In the genomic region with DNA sequence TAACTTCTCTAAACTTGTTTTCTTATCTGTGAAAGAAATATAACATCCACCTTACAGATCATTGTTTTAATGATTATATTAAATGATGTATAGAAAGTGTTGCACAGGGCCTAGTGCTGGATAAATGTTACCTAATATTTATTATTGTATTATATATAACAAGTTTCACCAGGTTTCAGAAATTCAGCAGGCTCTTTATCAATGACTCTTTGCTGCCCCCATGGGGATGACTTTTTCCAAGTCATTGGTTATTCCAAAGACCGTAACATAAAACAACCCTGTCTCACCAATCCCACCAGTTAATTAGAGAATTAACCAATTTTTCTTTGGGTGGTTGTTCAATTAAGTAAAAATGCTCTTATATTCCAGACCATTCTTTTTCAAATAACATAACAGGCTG, we compare ENCODE assay signal across 10 cellular contexts. TPM values are rescaled to one million over a fixed set of nuclear protein-coding genes. Genes with fewer than 3 reads are reported as not detected.
DNase-seq lines count a peak whose midpoint lies in the region; ATAC-seq and TF ChIP-seq lines count a peak whose summit lies in the region.
"Had no signal": no experiment of that assay in that cellular context is flagged by ENCODE, and none has a peak within 500 bp of the region (broad histone marks: within the 10 kb centered on the region; RNA-seq: fewer than 3 reads in every experiment).

No MANE protein-coding gene starts in this region.

- no peak overlapping the region for H3K27ac ChIP-seq in aorta (ENCODE audit: low read depth in 1 of 2, low read length in 2 of 2)
- H3K27ac ChIP-seq: epithelial cell of prostate had no signal

- H3K4me1 ChIP-seq in aorta (ENCODE audit: control insufficient read depth in 1 of 2, insufficient read depth in 2 of 2, low read length in 2 of 2): no peaks in the 10 kb centered on the region

- in situ Hi-C loops in astrocyte of the spinal cord (cut with HindIII; ENCODE audit: low sequenced_read_pairs): loop anchor here (25.0 kb wide), 1 partner anchor 102 kb away; a partner anchor contains a TSS

- H3K36me3 ChIP-seq in GM06990 (ENCODE audit: control insufficient read depth, insufficient read depth, low read length): no peaks in the 10 kb centered on the region; the same call in 1 of the 2 replicates
- no peaks in the 10 kb centered on the region for H3K36me3 ChIP-seq in aorta (ENCODE audit: control insufficient read depth in 1 of 2, insufficient read depth in 2 of 2, low read length in 1 of 2)

- DNase-seq in AG09319 (ENCODE audit: extremely low read depth, low read depth): no peak
- no peak for DNase-seq in GM06990 (ENCODE audit: extremely low read depth, insufficient read length)
- DNase-seq in NCI-H748 (lab: John Stamatoyannopoulos, UW; ENCODE audit: unreplicated experiment): peak; percentile 42
- peak; percentile 53 for DNase-seq in astrocyte of the spinal cord (ENCODE audit: low read depth, low spot score)
- peak; percentile 48 for DNase-seq in kidney tubule cell (ENCODE audit: low spot score)
- no peak for DNase-seq in aorta
- no peak for DNase-seq in middle frontal gyrus (ENCODE audit: extremely low spot score, low spot score)
- DNase-seq: stimulated activated naive B cell treated with anti-CD40 and anti-IgM and Interleukin-4, amounts not matched to agents 10 μg/mL and 1 μg/mL and 100 μg/mL, for 72 hours had no signal

- H3K9me3 ChIP-seq in aorta (ENCODE audit: control insufficient read depth, low read length): no peaks in the 10 kb centered on the region

- intact Hi-C loops in aorta (cut with DNase I): no loop called here

- no peaks in the 10 kb centered on the region for H3K27me3 ChIP-seq in GM06990 (replicated peaks; ENCODE audit: control insufficient read depth, insufficient read depth, low read length)
- H3K27me3 ChIP-seq in aorta (ENCODE audit: control insufficient read depth in 1 of 2, insufficient read depth in 2 of 2, low read length in 1 of 2): no peaks in the 10 kb centered on the region

- 25 to 32% methylated on average over 1 of the region's 1 CpG for WGBS in aorta, 2 donors

- ATAC-seq in aorta (ENCODE audit: low FRiP score) (no peak), GM18867 (IDR thresholded peaks at IDR 0.05; ENCODE audit: unreplicated experiment) (no peak)

- TF ChIP-seq CTCF in AG09319 (IDR thresholded peaks at IDR 0.05; ENCODE audit: low read depth, low read length): peak; percentile 50
- TF ChIP-seq CTCF in GM06990 (IDR thresholded peaks at IDR 0.05; ENCODE audit: insufficient read depth, low read length, poor library complexity, severe bottlenecking): peak; percentile 48
- TF ChIP-seq CTCF in astrocyte of the spinal cord (IDR thresholded peaks at IDR 0.05; ENCODE audit: low read depth, low read length): peak; percentile 54

- H3K4me3 ChIP-seq in GM06990 (replicated peaks; ENCODE audit: low read depth, low read length): no peak overlapping the region
- H3K4me3 ChIP-seq in astrocyte of the spinal cord (ENCODE audit: low read depth, low read length): no peak overlapping the region
- no peak overlapping the region for H3K4me3 ChIP-seq in aorta (ENCODE audit: low read length in 2 of 2)

RNA-seq across cellular contexts. Expression of a gene that starts 7.3 kb away (rescaled TPM):
- total RNA-seq in aorta: 10 to 100 TPM; 44.7 to 46.8 TPM
- polyA plus RNA-seq in aorta: 10 to 100 TPM; 25.2 to 39.7 TPM

RNA-seq across cellular contexts. Expression of a gene that starts 14.0 kb away (rescaled TPM):
- total RNA-seq in aorta: 10 to 100 TPM; 64.2 to 70.3 TPM
- polyA plus RNA-seq in aorta: 100 to 1,000 TPM; 143 to 184 TPM

RNA-seq across cellular contexts. Expression of a gene that starts 19.5 kb away (rescaled TPM):
- 10 to 100 TPM; 16.4 to 28.1 TPM for total RNA-seq in aorta
- 10 to 100 TPM; 15.7 to 24.7 TPM for polyA plus RNA-seq in aorta

RNA-seq across cellular contexts. Expression of a gene that starts 21.9 kb away (rescaled TPM):
- 10 to 100 TPM; 31.1 to 41.6 TPM for total RNA-seq in aorta
- 10 to 100 TPM; 47.6 to 50.5 TPM for polyA plus RNA-seq in aorta

RNA-seq across cellular contexts. Expression of a gene that starts 21.9 kb away (rescaled TPM):
- 10 to 100 TPM; 36.4 to 42.3 TPM for total RNA-seq in aorta
- polyA plus RNA-seq in aorta: 100 to 1,000 TPM in 1 of 2 donors, 10 to 100 TPM in 1; 74.6 to 116 TPM

Comparison
In these comparisons a context has a peak if more than half of its experiments do, and no peak if none do; other contexts are left out.
1. DNase-seq: peak in NCI-H748 (single experiment), astrocyte of the spinal cord (single experiment) and kidney tubule cell (single experiment); none in AG09319 (single experiment), GM06990 (single experiment), aorta (0 of 2) and middle frontal gyrus (single experiment).
2. Peak in every context shown above with its lines, with median percentiles within 50 percentile points of each other: CTCF ChIP-seq.